ENCODE assay signal across 11 cellular contexts in genomic region chr11:126700773-126701554, GRCh38.
DNase-seq lines count a peak whose midpoint lies in the region; ATAC-seq and TF ChIP-seq lines count a peak whose summit lies in the region.
"Had no signal": no experiment of that assay in that cellular context is flagged by ENCODE, and none has a peak within 500 bp of the region (broad histone marks: within the 10 kb centered on the region; RNA-seq: fewer than 3 reads in every experiment).

No MANE protein-coding gene starts in this region.

- no peaks in the 10 kb centered on the region for H3K36me3 ChIP-seq in adrenal gland (replicated peaks in 1 of 2)
- H3K36me3 ChIP-seq: vagina had no signal

- no peak overlapping the region for H3K4me3 ChIP-seq in adrenal gland
- H3K4me3 ChIP-seq: lung, vagina had no signal

- H3K27ac ChIP-seq in temporal lobe (ENCODE audit: low read depth, low read length) (peak overlapping the region; percentile 31), adrenal gland (no peak overlapping the region)
- H3K27ac ChIP-seq: vagina had no signal

- intact Hi-C loops in adrenal gland (cut with DNase I), result no loop called here

- 80 to 91% (median 85%) methylated on average over 8 to 9 of the region's 9 CpGs for WGBS in adrenal gland, 4 donors

- TF ChIP-seq POLR2A in adrenal gland (IDR thresholded peaks at IDR 0.05), result no peak

- DNase-seq in OCI-M1 (lab: John Stamatoyannopoulos, UW) (peak; percentile 5), adrenal gland (no peak), NCI-H1105 treated with DMSO at 0.1 percent for 48 hours (lab: John Stamatoyannopoulos, UW) (no peak)
- DNase-seq: activated T-cell treated with anti-CD3 and anti-CD28 coated beads, Interleukin-2, amount 50 U/mL, for 4 hours; NCI-H2029 treated with DMSO at 0.1 percent for 48 hours had no signal

- H3K4me1 ChIP-seq in adrenal gland (replicated peaks in 1 of 2), result no peaks in the 10 kb centered on the region
- H3K4me1 ChIP-seq: vagina had no signal

- no peaks in the 10 kb centered on the region for H3K9me3 ChIP-seq in adrenal gland (replicated peaks in 1 of 3)
- H3K9me3 ChIP-seq: vagina had no signal

- no peak for TF ChIP-seq CTCF in adrenal gland (IDR thresholded peaks at IDR 0.05)

- ATAC-seq in GM19035 (IDR thresholded peaks at IDR 0.05; ENCODE audit: unreplicated experiment) (peak; percentile 67), HG02610 (IDR thresholded peaks at IDR 0.05; ENCODE audit: unreplicated experiment) (peak; percentile 72), HG03139 (IDR thresholded peaks at IDR 0.05; ENCODE audit: unreplicated experiment) (no peak)
- ATAC-seq: activated T-cell treated with anti-CD3 and anti-CD28 coated beads, Interleukin-2, amount 50 U/mL, for 4 hours had no signal

- no peaks in the 10 kb centered on the region for H3K27me3 ChIP-seq in adrenal gland
- H3K27me3 ChIP-seq: vagina had no signal
